1 cellular context compared by ENCODE assay signal in genomic region chr11:121564948-121565684, GRCh38.
A peak's percentile ranks its signal among the peaks of the same experiment; 100 is the strongest.
TF ChIP-seq lines count a peak whose summit lies in the region.

No MANE protein-coding gene starts in this region.

TF ChIP-seq in HepG2, 621 proteins besides CTCF, POLR2A, EP300 and RAD21 (continued from another document and continues in another):
- TF ChIP-seq MXD3 (CRISPR knock-in tag; IDR thresholded peaks at IDR 0.05): no peak
- TF ChIP-seq, protein P1, sequence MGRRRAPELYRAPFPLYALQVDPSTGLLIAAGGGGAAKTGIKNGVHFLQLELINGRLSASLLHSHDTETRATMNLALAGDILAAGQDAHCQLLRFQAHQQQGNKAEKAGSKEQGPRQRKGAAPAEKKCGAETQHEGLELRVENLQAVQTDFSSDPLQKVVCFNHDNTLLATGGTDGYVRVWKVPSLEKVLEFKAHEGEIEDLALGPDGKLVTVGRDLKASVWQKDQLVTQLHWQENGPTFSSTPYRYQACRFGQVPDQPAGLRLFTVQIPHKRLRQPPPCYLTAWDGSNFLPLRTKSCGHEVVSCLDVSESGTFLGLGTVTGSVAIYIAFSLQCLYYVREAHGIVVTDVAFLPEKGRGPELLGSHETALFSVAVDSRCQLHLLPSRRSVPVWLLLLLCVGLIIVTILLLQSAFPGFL (CRISPR knock-in tag; IDR thresholded peaks at IDR 0.05): no peak
- no peak for TF ChIP-seq MLLT10 (CRISPR knock-in tag; IDR thresholded peaks at IDR 0.05)
- TF ChIP-seq, protein P2, sequence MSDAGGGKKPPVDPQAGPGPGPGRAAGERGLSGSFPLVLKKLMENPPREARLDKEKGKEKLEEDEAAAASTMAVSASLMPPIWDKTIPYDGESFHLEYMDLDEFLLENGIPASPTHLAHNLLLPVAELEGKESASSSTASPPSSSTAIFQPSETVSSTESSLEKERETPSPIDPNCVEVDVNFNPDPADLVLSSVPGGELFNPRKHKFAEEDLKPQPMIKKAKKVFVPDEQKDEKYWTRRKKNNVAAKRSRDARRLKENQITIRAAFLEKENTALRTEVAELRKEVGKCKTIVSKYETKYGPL (CRISPR knock-in tag; IDR thresholded peaks at IDR 0.05): no peak
- TF ChIP-seq, protein P3, sequence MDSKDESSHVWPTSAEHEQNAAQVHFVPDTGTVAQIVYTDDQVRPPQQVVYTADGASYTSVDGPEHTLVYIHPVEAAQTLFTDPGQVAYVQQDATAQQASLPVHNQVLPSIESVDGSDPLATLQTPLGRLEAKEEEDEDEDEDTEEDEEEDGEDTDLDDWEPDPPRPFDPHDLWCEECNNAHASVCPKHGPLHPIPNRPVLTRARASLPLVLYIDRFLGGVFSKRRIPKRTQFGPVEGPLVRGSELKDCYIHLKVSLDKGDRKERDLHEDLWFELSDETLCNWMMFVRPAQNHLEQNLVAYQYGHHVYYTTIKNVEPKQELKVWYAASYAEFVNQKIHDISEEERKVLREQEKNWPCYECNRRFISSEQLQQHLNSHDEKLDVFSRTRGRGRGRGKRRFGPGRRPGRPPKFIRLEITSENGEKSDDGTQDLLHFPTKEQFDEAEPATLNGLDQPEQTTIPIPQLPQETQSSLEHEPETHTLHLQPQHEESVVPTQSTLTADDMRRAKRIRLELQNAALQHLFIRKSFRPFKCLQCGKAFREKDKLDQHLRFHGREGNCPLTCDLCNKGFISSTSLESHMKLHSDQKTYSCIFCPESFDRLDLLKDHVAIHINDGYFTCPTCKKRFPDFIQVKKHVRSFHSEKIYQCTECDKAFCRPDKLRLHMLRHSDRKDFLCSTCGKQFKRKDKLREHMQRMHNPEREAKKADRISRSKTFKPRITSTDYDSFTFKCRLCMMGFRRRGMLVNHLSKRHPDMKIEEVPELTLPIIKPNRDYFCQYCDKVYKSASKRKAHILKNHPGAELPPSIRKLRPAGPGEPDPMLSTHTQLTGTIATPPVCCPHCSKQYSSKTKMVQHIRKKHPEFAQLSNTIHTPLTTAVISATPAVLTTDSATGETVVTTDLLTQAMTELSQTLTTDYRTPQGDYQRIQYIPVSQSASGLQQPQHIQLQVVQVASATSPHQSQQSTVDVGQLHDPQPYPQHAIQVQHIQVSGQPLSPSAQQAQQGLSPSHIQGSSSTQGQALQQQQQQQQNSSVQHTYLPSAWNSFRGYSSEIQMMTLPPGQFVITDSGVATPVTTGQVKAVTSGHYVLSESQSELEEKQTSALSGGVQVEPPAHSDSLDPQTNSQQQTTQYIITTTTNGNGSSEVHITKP (CRISPR knock-in tag; IDR thresholded peaks at IDR 0.05; ENCODE audit: low read depth): no peak
- TF ChIP-seq MTA1 (CRISPR knock-in tag; IDR thresholded peaks at IDR 0.05; ENCODE audit: borderline replicate concordance): no peak
- TF ChIP-seq, protein P4, sequence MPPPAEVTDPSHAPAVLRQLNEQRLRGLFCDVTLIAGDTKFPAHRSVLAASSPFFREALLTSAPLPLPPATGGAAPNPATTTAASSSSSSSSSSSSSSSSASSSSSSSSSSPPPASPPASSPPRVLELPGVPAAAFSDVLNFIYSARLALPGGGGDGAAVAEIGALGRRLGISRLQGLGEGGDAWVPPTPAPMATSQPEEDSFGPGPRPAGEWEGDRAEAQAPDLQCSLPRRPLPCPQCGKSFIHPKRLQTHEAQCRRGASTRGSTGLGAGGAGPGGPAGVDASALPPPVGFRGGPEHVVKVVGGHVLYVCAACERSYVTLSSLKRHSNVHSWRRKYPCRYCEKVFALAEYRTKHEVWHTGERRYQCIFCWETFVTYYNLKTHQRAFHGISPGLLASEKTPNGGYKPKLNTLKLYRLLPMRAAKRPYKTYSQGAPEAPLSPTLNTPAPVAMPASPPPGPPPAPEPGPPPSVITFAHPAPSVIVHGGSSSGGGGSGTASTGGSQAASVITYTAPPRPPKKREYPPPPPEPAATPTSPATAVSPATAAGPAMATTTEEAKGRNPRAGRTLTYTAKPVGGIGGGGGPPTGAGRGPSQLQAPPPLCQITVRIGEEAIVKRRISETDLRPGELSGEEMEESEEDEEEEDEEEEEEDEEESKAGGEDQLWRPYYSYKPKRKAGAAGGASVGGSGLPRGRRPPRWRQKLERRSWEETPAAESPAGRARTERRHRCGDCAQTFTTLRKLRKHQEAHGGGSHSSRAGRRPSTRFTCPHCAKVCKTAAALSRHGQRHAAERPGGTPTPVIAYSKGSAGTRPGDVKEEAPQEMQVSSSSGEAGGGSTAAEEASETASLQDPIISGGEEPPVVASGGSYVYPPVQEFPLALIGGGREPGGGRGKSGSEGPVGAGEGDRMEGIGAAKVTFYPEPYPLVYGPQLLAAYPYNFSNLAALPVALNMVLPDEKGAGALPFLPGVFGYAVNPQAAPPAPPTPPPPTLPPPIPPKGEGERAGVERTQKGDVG (CRISPR knock-in tag; IDR thresholded peaks at IDR 0.05; ENCODE audit: borderline replicate concordance): no peak
- no peak for TF ChIP-seq ZNF607 (CRISPR knock-in tag; IDR thresholded peaks at IDR 0.05; ENCODE audit: borderline replicate concordance)
- no peak for TF ChIP-seq SETDB1 (CRISPR knock-in tag; IDR thresholded peaks at IDR 0.05; ENCODE audit: borderline replicate concordance)
- TF ChIP-seq ZFP90 (CRISPR knock-in tag; IDR thresholded peaks at IDR 0.05; ENCODE audit: borderline replicate concordance): no peak
- TF ChIP-seq POLR2G (IDR thresholded peaks at IDR 0.05; ENCODE audit: low read depth, low read length): no peak
- TF ChIP-seq, protein P5, sequence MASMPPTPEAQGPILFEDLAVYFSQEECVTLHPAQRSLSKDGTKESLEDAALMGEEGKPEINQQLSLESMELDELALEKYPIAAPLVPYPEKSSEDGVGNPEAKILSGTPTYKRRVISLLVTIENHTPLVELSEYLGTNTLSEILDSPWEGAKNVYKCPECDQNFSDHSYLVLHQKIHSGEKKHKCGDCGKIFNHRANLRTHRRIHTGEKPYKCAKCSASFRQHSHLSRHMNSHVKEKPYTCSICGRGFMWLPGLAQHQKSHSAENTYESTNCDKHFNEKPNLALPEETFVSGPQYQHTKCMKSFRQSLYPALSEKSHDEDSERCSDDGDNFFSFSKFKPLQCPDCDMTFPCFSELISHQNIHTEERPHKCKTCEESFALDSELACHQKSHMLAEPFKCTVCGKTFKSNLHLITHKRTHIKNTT (CRISPR knock-in tag; IDR thresholded peaks at IDR 0.05): no peak
- no peak for TF ChIP-seq ZNF775 (CRISPR knock-in tag; IDR thresholded peaks at IDR 0.05; ENCODE audit: borderline replicate concordance)
- TF ChIP-seq SP4 (CRISPR knock-in tag; IDR thresholded peaks at IDR 0.05): no peak
- TF ChIP-seq AKNA (CRISPR knock-in tag; IDR thresholded peaks at IDR 0.05; ENCODE audit: borderline replicate concordance): no peak
- TF ChIP-seq ZBTB42 (CRISPR knock-in tag; IDR thresholded peaks at IDR 0.05): no peak
- no peak for TF ChIP-seq GRHL1 (CRISPR knock-in tag; conservative IDR thresholded peaks at IDR 0.05)
- TF ChIP-seq ZNF562 (CRISPR knock-in tag; IDR thresholded peaks at IDR 0.05; ENCODE audit: borderline replicate concordance): no peak
- no peak for TF ChIP-seq EZH2 (conservative IDR thresholded peaks at IDR 0.05; ENCODE audit: low read depth, low read length)
- TF ChIP-seq NFE2 (CRISPR knock-in tag; IDR thresholded peaks at IDR 0.05): no peak
- no peak; the same call in 1 of the 2 replicates for TF ChIP-seq ZNF878 (CRISPR knock-in tag; IDR thresholded peaks at IDR 0.05)
- TF ChIP-seq, protein P6, sequence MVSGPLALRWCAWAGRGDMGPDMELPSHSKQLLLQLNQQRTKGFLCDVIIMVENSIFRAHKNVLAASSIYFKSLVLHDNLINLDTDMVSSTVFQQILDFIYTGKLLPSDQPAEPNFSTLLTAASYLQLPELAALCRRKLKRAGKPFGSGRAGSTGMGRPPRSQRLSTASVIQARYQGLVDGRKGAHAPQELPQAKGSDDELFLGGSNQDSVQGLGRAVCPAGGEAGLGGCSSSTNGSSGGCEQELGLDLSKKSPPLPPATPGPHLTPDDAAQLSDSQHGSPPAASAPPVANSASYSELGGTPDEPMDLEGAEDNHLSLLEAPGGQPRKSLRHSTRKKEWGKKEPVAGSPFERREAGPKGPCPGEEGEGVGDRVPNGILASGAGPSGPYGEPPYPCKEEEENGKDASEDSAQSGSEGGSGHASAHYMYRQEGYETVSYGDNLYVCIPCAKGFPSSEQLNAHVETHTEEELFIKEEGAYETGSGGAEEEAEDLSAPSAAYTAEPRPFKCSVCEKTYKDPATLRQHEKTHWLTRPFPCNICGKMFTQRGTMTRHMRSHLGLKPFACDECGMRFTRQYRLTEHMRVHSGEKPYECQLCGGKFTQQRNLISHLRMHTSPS (CRISPR knock-in tag; IDR thresholded peaks at IDR 0.05; ENCODE audit: low read depth): peak; percentile 28; the same call in 1 of the 2 replicates
- TF ChIP-seq ZNF841 (CRISPR knock-in tag; IDR thresholded peaks at IDR 0.05; ENCODE audit: borderline replicate concordance): no peak
- 0 out of 2 replicates have a peak, but pooled peaks have one; percentile 67 for TF ChIP-seq ZNF558 (CRISPR knock-in tag; IDR thresholded peaks at IDR 0.05; ENCODE audit: borderline replicate concordance)
- no peak for TF ChIP-seq AHR (CRISPR knock-in tag; IDR thresholded peaks at IDR 0.05)
- TF ChIP-seq KDM5B (CRISPR knock-in tag; IDR thresholded peaks at IDR 0.05; ENCODE audit: borderline replicate concordance): no peak
- no peak for TF ChIP-seq ARNT (IDR thresholded peaks at IDR 0.05)
- no peak for TF ChIP-seq ZUFSP (CRISPR knock-in tag; IDR thresholded peaks at IDR 0.05; ENCODE audit: borderline replicate concordance)
- peak; percentile 58; the same call in 1 of the 2 replicates for TF ChIP-seq ZNF614 (CRISPR knock-in tag; IDR thresholded peaks at IDR 0.05; ENCODE audit: borderline replicate concordance)
- TF ChIP-seq NKX3-1 (CRISPR knock-in tag; IDR thresholded peaks at IDR 0.05): no peak
- no peak for TF ChIP-seq ZNF343 (CRISPR knock-in tag; IDR thresholded peaks at IDR 0.05)
- TF ChIP-seq IRF2 (CRISPR knock-in tag; IDR thresholded peaks at IDR 0.05): 0 out of 2 replicates have a peak, but pooled peaks have one; percentile 30
- TF ChIP-seq ZNF678 (CRISPR knock-in tag; IDR thresholded peaks at IDR 0.05): no peak
- TF ChIP-seq ESRRA (CRISPR knock-in tag; IDR thresholded peaks at IDR 0.05; ENCODE audit: low read depth): 0 out of 2 replicates have a peak, but pooled peaks have one; percentile 18
- TF ChIP-seq TAF15 (IDR thresholded peaks at IDR 0.05; ENCODE audit: low read depth, low read length, poor library complexity, severe bottlenecking): no peak
- no peak for TF ChIP-seq RFX5 (IDR thresholded peaks at IDR 0.05; ENCODE audit: low read depth, low read length)
- TF ChIP-seq ATM (IDR thresholded peaks at IDR 0.05; ENCODE audit: borderline replicate concordance): no peak
- no peak for TF ChIP-seq RARG (CRISPR knock-in tag; IDR thresholded peaks at IDR 0.05; ENCODE audit: low read depth)
- no peak for TF ChIP-seq MTF1 (CRISPR knock-in tag; IDR thresholded peaks at IDR 0.05)
- TF ChIP-seq KAT2B (IDR thresholded peaks at IDR 0.05; ENCODE audit: borderline replicate concordance, low read depth, low read length): no peak
